ENCODE assay signal across 8 cellular contexts in genomic region chr5:14665110-14665822, GRCh38. TPM values are rescaled to one million over a fixed set of nuclear protein-coding genes. Genes with fewer than 3 reads are reported as not detected.
A peak's percentile ranks its signal among the peaks of the same experiment; 100 is the strongest.
DNase-seq lines count a peak whose midpoint lies in the region; ATAC-seq and TF ChIP-seq lines count a peak whose summit lies in the region.

No MANE protein-coding gene starts in this region.

- H3K9me3 ChIP-seq in Karpas-422 (ENCODE audit: low read length) (no peaks in the 10 kb centered on the region), vagina (no peaks in the 10 kb centered on the region)

- H3K9ac ChIP-seq in Karpas-422 (ENCODE audit: low read length) = peak overlapping the region; percentile 76

- H3K4me2 ChIP-seq in Karpas-422 (ENCODE audit: low read depth, low read length, poor library complexity, severe bottlenecking) = peak overlapping the region; percentile 90

- peaks cover 32% of the 10 kb centered on the region for H4K20me1 ChIP-seq in Karpas-422 (ENCODE audit: insufficient read depth, low read depth, low read length)

- H3K4me3 ChIP-seq in Karpas-422 (ENCODE audit: low read length) (peak overlapping the region; percentile 74), epithelial cell of proximal tubule (ENCODE audit: low read depth, low read length) (peak overlapping the region; percentile 88), vagina (peak overlapping the region; percentile 80 to 92)

- TF ChIP-seq CTCF in VCaP (conservative IDR thresholded peaks at IDR 0.05) (no peak; the same call in 1 of the 2 replicates), epithelial cell of proximal tubule (conservative IDR thresholded peaks at IDR 0.05; ENCODE audit: low read depth, low read length) (no peak), vagina (IDR thresholded peaks at IDR 0.05) (no peak)

- peak; percentile 17 for DNase-seq in SKM-1 treated with dmso at 0.1 percent for 144 hours (lab: John Stamatoyannopoulos, UW; ENCODE audit: unreplicated experiment)
- no peak for DNase-seq in SKM-1 (lab: John Stamatoyannopoulos, UW; ENCODE audit: unreplicated experiment)
- peak; percentile 74 for DNase-seq in Karpas-422
- DNase-seq in epithelial cell of proximal tubule (ENCODE audit: low read depth) = no peak
- peak; percentile 49 for DNase-seq in myocyte (ENCODE audit: low read depth)
- no peak for DNase-seq in vagina (ENCODE audit: extremely low spot score in 2 of 2)

- H3K4me1 ChIP-seq in Karpas-422 (ENCODE audit: low read length) (peaks cover 67% of the 10 kb centered on the region), vagina (peaks cover 59% of the 10 kb centered on the region)

- H3K79me2 ChIP-seq in Karpas-422 (ENCODE audit: low read length) = peaks cover 59% of the 10 kb centered on the region

- no peak for TF ChIP-seq POLR2A in vagina (IDR thresholded peaks at IDR 0.05)

- H3K9me2 ChIP-seq in Karpas-422 (replicated peaks; ENCODE audit: insufficient read depth, low read length) = no peaks in the 10 kb centered on the region

- intact Hi-C loops in vagina (cut with DNase I) = no loop called here

- H3K36me3 ChIP-seq in Karpas-422 (ENCODE audit: insufficient read depth, low read length) = no peaks in the 10 kb centered on the region
- H3K36me3 ChIP-seq in vagina = no peaks in the 10 kb centered on the region

- H3K27ac ChIP-seq in Karpas-422 (ENCODE audit: low read length) = peak overlapping the region; percentile 67
- peak overlapping the region; percentile 94 for H3K27ac ChIP-seq in VCaP
- H3K27ac ChIP-seq in vagina = peak overlapping the region; percentile 97

- H3K27me3 ChIP-seq in Karpas-422 (ENCODE audit: low read length) (no peaks in the 10 kb centered on the region), vagina (no peaks in the 10 kb centered on the region)

- no peak for ATAC-seq in GM19324 (IDR thresholded peaks at IDR 0.05; ENCODE audit: low FRiP score, unreplicated experiment)

- H2AFZ ChIP-seq in Karpas-422 (ENCODE audit: low read length) = no peak overlapping the region

RNA-seq across cellular contexts. Expression of gene OTULIN, which starts 0.7 kb away (rescaled TPM):
- total RNA-seq in Karpas-422 (2014; rRNA removed; shearing (Covaris generic); ENCODE audit: low replicate concordance) = 27.0 and 31.0 TPM in 2 replicates
- total RNA-seq in epithelial cell of proximal tubule = 32.9 and 39.4 TPM in 2 replicates
- 32.2 and 34.5 TPM in 2 replicates for total RNA-seq in myocyte
- 12.9 TPM for polyA plus RNA-seq in myocyte (2012)
- 34.1 TPM for total RNA-seq in vagina

Comparison
In these comparisons a context has a peak if more than half of its experiments do, and no peak if none do; other contexts are left out.
1. DNase-seq: peak in SKM-1 treated with dmso at 0.1 percent for 144 hours (single experiment), Karpas-422 (single experiment) and myocyte (single experiment); none in SKM-1 (single experiment), epithelial cell of proximal tubule (single experiment) and vagina (0 of 2).
2. Peak in every context shown above with its lines, with median percentiles within 50 percentile points of each other: H3K27ac ChIP-seq and H3K4me3 ChIP-seq.